In genomic region chr9:124770359-124771020, GRCh38 we compare ENCODE assay signal across 9 cellular contexts. TPM values are rescaled to one million over a fixed set of nuclear protein-coding genes. Genes with fewer than 3 reads are reported as not detected.
DNase-seq lines count a peak whose midpoint lies in the region; ATAC-seq and TF ChIP-seq lines count a peak whose summit lies in the region.
"Had no signal": no experiment of that assay in that cellular context is flagged by ENCODE, and none has a peak within 500 bp of the region (broad histone marks: within the 10 kb centered on the region; RNA-seq: fewer than 3 reads in every experiment).

No MANE protein-coding gene starts in this region.

- DNase-seq in activated CD4-positive, alpha-beta memory T cell treated with anti-CD3 and anti-CD28 coated beads for 36 hours: peak; percentile 27
- DNase-seq in cardiac septum (ENCODE audit: low spot score): peak; percentile 82
- DNase-seq in retinal pigment epithelial cell (ENCODE audit: low read depth): no peak
- no peak for DNase-seq in D341Med (ENCODE audit: low spot score)
- no peak for DNase-seq in HUDEP-2 (lab: John Stamatoyannopoulos, UW; ENCODE audit: unreplicated experiment in 76 of 76)

- no peaks in the 10 kb centered on the region for H3K36me3 ChIP-seq in DOHH2 (ENCODE audit: control insufficient read depth, low read length)

- peaks cover 9% of the 10 kb centered on the region; the same call in 1 of the 2 replicates for H3F3A ChIP-seq in DOHH2 (ENCODE audit: control insufficient read depth, insufficient read depth)

- intact Hi-C loops in activated CD4-positive, alpha-beta memory T cell treated with anti-CD3 and anti-CD28 coated beads for 36 hours (cut with micrococcal nuclease): loop anchor here (1.0 to 5.0 kb wide), 4 partner anchors 92 to 472 kb away; partner anchors contain the start of genes ARPC5L, GOLGA1 and HSPA5
- intact Hi-C loops in cardiac septum (cut with DNase I): loop anchor here (10.0 kb wide), 2 partner anchors 374 to 604 kb away; partner anchors contain the start of gene SCAI

- peaks cover 60% of the 10 kb centered on the region for H3K27me3 Mint-ChIP-seq in activated CD4-positive, alpha-beta memory T cell treated with anti-CD3 and anti-CD28 coated beads for 36 hours

- no peaks in the 10 kb centered on the region for H3K9me2 ChIP-seq in DOHH2 (replicated peaks; ENCODE audit: control insufficient read depth, low read length)

- 0 out of 2 replicates have a peak, but pooled peaks cover 8% of the 10 kb centered on the region for H4K20me1 ChIP-seq in DOHH2 (ENCODE audit: control insufficient read depth, insufficient read depth, low read depth, low read length)

- peak; percentile 1 for ATAC-seq in HG03432 (IDR thresholded peaks at IDR 0.05; ENCODE audit: unreplicated experiment)
- no peak for ATAC-seq in GM21515 (IDR thresholded peaks at IDR 0.05; ENCODE audit: unreplicated experiment)

- H3K4me1 Mint-ChIP-seq in activated CD4-positive, alpha-beta memory T cell treated with anti-CD3 and anti-CD28 coated beads for 36 hours (ENCODE audit: low read depth): peaks cover 39% of the 10 kb centered on the region

- H3K27ac ChIP-seq in DOHH2 (ENCODE audit: low read depth, low read length): no peak overlapping the region

- H3K9me3 ChIP-seq in DOHH2 (ENCODE audit: control insufficient read depth, insufficient read depth, low read length): no peaks in the 10 kb centered on the region

- peaks cover 48% of the 10 kb centered on the region for H3K79me2 ChIP-seq in DOHH2 (ENCODE audit: control insufficient read depth, low read length)

- no peaks in the 10 kb centered on the region for H3K36me3 Mint-ChIP-seq in activated CD4-positive, alpha-beta memory T cell treated with anti-CD3 and anti-CD28 coated beads for 36 hours

- H3K4me3 Mint-ChIP-seq in activated CD4-positive, alpha-beta memory T cell treated with anti-CD3 and anti-CD28 coated beads for 36 hours: peak overlapping the region; percentile 79

- peak overlapping the region; percentile 85 for H3K4me3 ChIP-seq in DOHH2 (ENCODE audit: low read length)
- peak overlapping the region; percentile 73 for H3K4me3 ChIP-seq in retinal pigment epithelial cell (ENCODE audit: low read length)

- H3K4me2 ChIP-seq in DOHH2 (ENCODE audit: low read length): peak overlapping the region; percentile 96

- no peaks in the 10 kb centered on the region for H3K9me3 Mint-ChIP-seq in activated CD4-positive, alpha-beta memory T cell treated with anti-CD3 and anti-CD28 coated beads for 36 hours

- peaks cover 44% of the 10 kb centered on the region for H3K4me1 ChIP-seq in DOHH2 (ENCODE audit: control insufficient read depth, low read length)

- POLR2A ChIA-PET in activated CD4-positive, alpha-beta memory T cell treated with anti-CD3 and anti-CD28 coated beads for 36 hours (lab: Charles Lee): interaction anchor here (0.7 to 3.4 kb wide), 6 partner anchors 82 to 91 kb away, joined by 3 to 18 read pairs (median 5); partner anchors contain the start of gene WDR38

- H3K27me3 ChIP-seq in DOHH2 (ENCODE audit: control insufficient read depth, low read length): peaks cover 15% of the 10 kb centered on the region

- H3K27ac Mint-ChIP-seq in activated CD4-positive, alpha-beta memory T cell treated with anti-CD3 and anti-CD28 coated beads for 36 hours: no peak overlapping the region

- TF ChIP-seq CTCF in DOHH2 (IDR thresholded peaks at IDR 0.05; ENCODE audit: low read depth, low read length, poor library complexity, severe bottlenecking) (no peak), retinal pigment epithelial cell (conservative IDR thresholded peaks at IDR 0.05; ENCODE audit: low read depth, low read length) (no peak)

- CTCF ChIA-PET in activated CD4-positive, alpha-beta memory T cell treated with anti-CD3 and anti-CD28 coated beads for 36 hours (lab: Charles Lee): interaction anchor here (0.7 to 15.7 kb wide), 17 partner anchors 9 to 605 kb away, joined by 3 to 530 read pairs (median 5); partner anchors contain the start of genes ARPC5L, RPL35 and WDR38

RNA-seq across cellular contexts. Expression of gene NR6A1, which starts 0.6 kb away (rescaled TPM):
- under 1 TPM; 0.61 to 0.83 TPM for total RNA-seq in activated CD4-positive, alpha-beta memory T cell treated with anti-CD3 and anti-CD28 coated beads for 36 hours
- total RNA-seq in cardiac septum: 2.2 TPM

RNA-seq across cellular contexts. Expression of gene OLFML2A, which starts 6.4 kb away (rescaled TPM):
- not detected for total RNA-seq in activated CD4-positive, alpha-beta memory T cell treated with anti-CD3 and anti-CD28 coated beads for 36 hours
- total RNA-seq in cardiac septum: 46.4 TPM
- total RNA-seq: T-helper 2 cell treated with Interferon-gamma antibody and Interleukin-4, amounts not matched to agents 100 ng/mL and 5 ng/mL, for 36 hours had no signal

Comparison
In these comparisons a context has a peak if more than half of its experiments do, and no peak if none do; other contexts are left out.
1. DNase-seq: peak in activated CD4-positive, alpha-beta memory T cell treated with anti-CD3 and anti-CD28 coated beads for 36 hours (single experiment) and cardiac septum (single experiment); none in retinal pigment epithelial cell (single experiment), D341Med (single experiment) and HUDEP-2 (0 of 76).
2. RNA of gene OLFML2A, which starts 6.4 kb away (total RNA-seq): 46.4 TPM in cardiac septum (single experiment); not detected in activated CD4-positive, alpha-beta memory T cell treated with anti-CD3 and anti-CD28 coated beads for 36 hours; every median in the first group is over 10 times any median in the second.